Comparison of ENCODE assay signal across 9 cellular contexts in genomic region chr5:3944930-3945329, GRCh38.
"Had no signal": no experiment of that assay in that cellular context is flagged by ENCODE, and none has a peak within 500 bp of the region (broad histone marks: within the 10 kb centered on the region; RNA-seq: fewer than 3 reads in every experiment).

No MANE protein-coding gene starts in this region.

- DNase-seq: GM23248, GOT3, H9, HCEC 1CT, IMR-90, KG1 had no signal

- FAIRE-seq: H54, HTR-8/SVneo, K562 had no signal

- H3K27ac ChIP-seq: GM23248 had no signal

- H2AFZ ChIP-seq: GM23248 had no signal

- H3K9ac ChIP-seq: GM23248 had no signal

- H3K4me3 ChIP-seq: GM23248, K562 had no signal
